Comparison of ENCODE assay signal across 22 cellular contexts in genomic region chr7:140618291-140618690, GRCh38. TPM values are rescaled to one million over a fixed set of nuclear protein-coding genes. Genes with fewer than 3 reads are reported as not detected.
DNase-seq lines count a peak whose midpoint lies in the region; ATAC-seq, FAIRE-seq and TF ChIP-seq lines count a peak whose summit lies in the region.
"Had no signal": no experiment of that assay in that cellular context is flagged by ENCODE, and none has a peak within 500 bp of the region (broad histone marks: within the 10 kb centered on the region; RNA-seq: fewer than 3 reads in every experiment).

No MANE protein-coding gene starts in this region.

- H3K27ac Mint-ChIP-seq in osteocyte (ENCODE audit: unreplicated experiment) (peak overlapping the region; percentile 44), immature natural killer cell (no peak overlapping the region)
- H3K27ac Mint-ChIP-seq: CD4-positive, CD25-positive, alpha-beta regulatory T cell; CD8-positive, alpha-beta memory T cell had no signal

- H3K4me2 ChIP-seq in A549 (no peak overlapping the region), MM.1S (ENCODE audit: low read depth, low read length) (peak overlapping the region; percentile 51)

- H3K9ac ChIP-seq in MM.1S (ENCODE audit: low read length): no peak overlapping the region
- H3K9ac ChIP-seq in duodenal mucosa (ENCODE audit: low read depth in 1 of 2, low read length in 2 of 2): no peak overlapping the region

- peaks cover 51% of the 10 kb centered on the region for H3K4me1 Mint-ChIP-seq in osteocyte (ENCODE audit: unreplicated experiment)
- no peaks in the 10 kb centered on the region for H3K4me1 Mint-ChIP-seq in immature natural killer cell
- H3K4me1 Mint-ChIP-seq: CD4-positive, CD25-positive, alpha-beta regulatory T cell; CD8-positive, alpha-beta memory T cell had no signal

- CTCF ChIA-PET in A549 (lab: Yijun Ruan, JAX): interaction anchor here (1.3 to 2.6 kb wide), 4 partner anchors 13 to 101 kb away, joined by 3 to 12 read pairs (median 7); no protein-coding TSS in a partner anchor

- DNase-seq in A549 (ENCODE audit: low read depth in 1 of 2, low spot score in 1 of 2): no peak
- DNase-seq in MM.1S: no peak
- DNase-seq in osteocyte (ENCODE audit: extremely low spot score, unreplicated experiment): no peak
- no peak for DNase-seq in immature natural killer cell
- DNase-seq in HAP-1 (ENCODE audit: low spot score in 2 of 2): no peak
- DNase-seq: 8988T; ACHN; BE2C; C1 segment of cervical spinal cord; CD4-positive, CD25-positive, alpha-beta regulatory T cell; CD8-positive, alpha-beta memory T cell; COR-L47; DMS 273 treated with DMSO at 0.1 percent for 48 hours; DMS53; DND-41; EL; HCEC 1CT had no signal

- no peak for TF ChIP-seq POLR2A in A549 (IDR thresholded peaks at IDR 0.05; ENCODE audit: low read length)

- H3K9me3 ChIP-seq in A549 (no peaks in the 10 kb centered on the region), MM.1S (replicated peaks; ENCODE audit: insufficient read depth, low read length) (no peaks in the 10 kb centered on the region), duodenal mucosa (ENCODE audit: control insufficient read depth in 1 of 2, low read length in 2 of 2) (no peaks in the 10 kb centered on the region), HAP-1 (no peaks in the 10 kb centered on the region)
- H3K9me3 ChIP-seq: BE2C had no signal

- H3K27me3 ChIP-seq in MM.1S (replicated peaks; ENCODE audit: insufficient read depth, low read length) (no peaks in the 10 kb centered on the region), duodenal mucosa (ENCODE audit: control insufficient read depth in 1 of 2, insufficient read depth in 2 of 2, low read length in 2 of 2) (no peaks in the 10 kb centered on the region), HAP-1 (ENCODE audit: low read depth) (no peaks in the 10 kb centered on the region)
- H3K27me3 ChIP-seq: BE2C had no signal

- H3K4me3 ChIP-seq in A549: no peak overlapping the region
- no peak overlapping the region for H3K4me3 ChIP-seq in MM.1S (ENCODE audit: low read length)
- H3K4me3 ChIP-seq in duodenal mucosa (ENCODE audit: low read depth in 1 of 2, low read length in 2 of 2): no peak overlapping the region
- no peak overlapping the region for H3K4me3 ChIP-seq in HAP-1
- H3K4me3 ChIP-seq: GM12878 had no signal

- no peaks in the 10 kb centered on the region for H3K9me2 ChIP-seq in MM.1S (replicated peaks; ENCODE audit: insufficient read depth, low read length)

- H3K9me3 Mint-ChIP-seq in osteocyte (ENCODE audit: unreplicated experiment) (no peaks in the 10 kb centered on the region), immature natural killer cell (no peaks in the 10 kb centered on the region)
- H3K9me3 Mint-ChIP-seq: CD4-positive, CD25-positive, alpha-beta regulatory T cell; CD8-positive, alpha-beta memory T cell had no signal

- H3K36me3 ChIP-seq in MM.1S (replicated peaks; ENCODE audit: insufficient read depth, low read length): no peaks in the 10 kb centered on the region
- H3K36me3 ChIP-seq in duodenal mucosa (ENCODE audit: control insufficient read depth in 1 of 2, insufficient read depth in 2 of 2, low read length in 2 of 2): no peaks in the 10 kb centered on the region
- H3K36me3 ChIP-seq in HAP-1 (replicated peaks): no peaks in the 10 kb centered on the region
- H3K36me3 ChIP-seq: BE2C had no signal

- 0 out of 2 replicates have a peak, but pooled peaks cover 9% of the 10 kb centered on the region for H3F3A ChIP-seq in MM.1S (ENCODE audit: insufficient read depth, low read length)

- H3K4me1 ChIP-seq in A549 (peaks cover 6% of the 10 kb centered on the region; the same call in 1 of the 3 replicates), MM.1S (ENCODE audit: low read length) (peaks cover 25% of the 10 kb centered on the region), duodenal mucosa (ENCODE audit: control insufficient read depth in 1 of 2, insufficient read depth in 2 of 2, low read length in 2 of 2) (no peaks in the 10 kb centered on the region), HAP-1 (peaks cover 30% of the 10 kb centered on the region)
- H3K4me1 ChIP-seq: BE2C had no signal

- TF ChIP-seq CTCF in A549 (IDR thresholded peaks at IDR 0.05) (no peak), MM.1S (IDR thresholded peaks at IDR 0.05; ENCODE audit: low read length) (no peak), osteocyte (IDR thresholded peaks at IDR 0.05) (no peak)

- no peak overlapping the region for H2AFZ ChIP-seq in MM.1S (ENCODE audit: low read length)

- ATAC-seq in A549: no peak
- ATAC-seq in HG02884 (IDR thresholded peaks at IDR 0.05; ENCODE audit: unreplicated experiment): no peak
- ATAC-seq: HepG2 had no signal

- no peak for TF ChIP-seq EP300 in A549 (IDR thresholded peaks at IDR 0.05)

- FAIRE-seq in A549 (lab: Jason Lieb, UNC): peak; percentile 49
- FAIRE-seq: GM12878, GM19239, HepG2 had no signal

- POLR2A ChIA-PET in A549 (lab: Yijun Ruan, JAX): interaction anchor here (0.6 kb wide), 1 partner anchor 270 kb away, joined by 3 read pairs; no protein-coding TSS in a partner anchor

- peaks cover 3% of the 10 kb centered on the region for H3K36me3 Mint-ChIP-seq in osteocyte (ENCODE audit: unreplicated experiment)
- H3K36me3 Mint-ChIP-seq in immature natural killer cell: no peaks in the 10 kb centered on the region
- H3K36me3 Mint-ChIP-seq: CD4-positive, CD25-positive, alpha-beta regulatory T cell; CD8-positive, alpha-beta memory T cell had no signal

- 89% methylated on average over 5 of the region's 5 CpGs for WGBS in A549 (ENCODE audit: missing lambda C conversion rate)

- H3K27ac ChIP-seq in A549 (no peak overlapping the region), MM.1S (ENCODE audit: low read length) (peak overlapping the region; percentile 49; the same call in 1 of the 2 replicates), duodenal mucosa (ENCODE audit: low read depth, low read length) (peak overlapping the region; percentile 32)

- TF ChIP-seq RAD21 in A549 (conservative IDR thresholded peaks at IDR 0.05 in 1 of 2, IDR thresholded peaks at IDR 0.05 in 1 of 2): no peak

- H3K4me3 Mint-ChIP-seq in osteocyte (ENCODE audit: unreplicated experiment) (no peak overlapping the region), immature natural killer cell (no peak overlapping the region)
- H3K4me3 Mint-ChIP-seq: CD4-positive, CD25-positive, alpha-beta regulatory T cell; CD8-positive, alpha-beta memory T cell had no signal

- no peaks in the 10 kb centered on the region for H3K79me2 ChIP-seq in MM.1S (ENCODE audit: low read length)

- H4K20me1 ChIP-seq in MM.1S (ENCODE audit: insufficient read depth, low read length): no peaks in the 10 kb centered on the region

- H3K27me3 Mint-ChIP-seq in osteocyte (ENCODE audit: unreplicated experiment) (no peaks in the 10 kb centered on the region), immature natural killer cell (ENCODE audit: low read depth in 3 of 3) (peaks cover 3 to 4% (median 3%) of the 10 kb centered on the region in 3 donors)
- H3K27me3 Mint-ChIP-seq: CD4-positive, CD25-positive, alpha-beta regulatory T cell had no signal

- in situ Hi-C loops in HAP-1 (cut with MboI; ENCODE audit: low sequenced_read_pairs): no loop called here

TF ChIP-seq in A549, 52 proteins besides CTCF, POLR2A, EP300 and RAD21:
- TF ChIP-seq NPAS2 (CRISPR knock-in tag; IDR thresholded peaks at IDR 0.05; ENCODE audit: borderline replicate concordance) (no peak), BHLHE40 (IDR thresholded peaks at IDR 0.05; ENCODE audit: low read depth, low read length) (no peak), MAFK (IDR thresholded peaks at IDR 0.05; ENCODE audit: partially characterized antibody) (no peak), CBX2 (IDR thresholded peaks at IDR 0.05; ENCODE audit: borderline replicate concordance, low read depth) (no peak), MAZ (IDR thresholded peaks at IDR 0.05; ENCODE audit: borderline replicate concordance, low read depth, low read length) (no peak), SMC3 (IDR thresholded peaks at IDR 0.05) (no peak), NR3C1 (IDR thresholded peaks at IDR 0.05) (no peak)
TF ChIP-seq in A549: peak in this region for 0.

RNA-seq across cellular contexts. Expression of gene DENND2A, which starts 22.3 kb away (rescaled TPM):
- polyA plus RNA-seq in A549 (2011; rRNA removed): 0.61 and 0.63 TPM in 2 replicates
- polyA plus RNA-seq in A549 (2012; cell fraction: cytosol; rRNA removed): 0.28 and 0.44 TPM in 2 replicates
- 0.66 and 0.70 TPM in 2 replicates for polyA plus RNA-seq in A549 (2012; cell fraction: nucleus; rRNA removed)
- polyA plus RNA-seq in A549 (2017; fragmentation: RNase III; extraction: RNeasy Plus Mini Kit Qiagen cat#74134 plus additional on column Dnase treatment): 0.37 to 0.54 TPM (median 0.38 TPM) in 3 replicates
- 2.6 TPM in 2 replicates for polyA minus RNA-seq in A549 (2011; rRNA and poly(A)+ RNA removed)
- total RNA-seq in osteocyte: 53.3 and 56.6 TPM in 2 replicates
- not detected for polyA plus RNA-seq in immature natural killer cell
- total RNA-seq: CD4-positive, CD25-positive, alpha-beta regulatory T cell; CD8-positive, alpha-beta memory T cell; GM12878; HepG2 had no signal
- polyA plus RNA-seq: CD4-positive, CD25-positive, alpha-beta regulatory T cell; CD8-positive, alpha-beta memory T cell; HepG2 had no signal

RNA-seq across cellular contexts. Expression of gene ADCK2, which starts 54.5 kb away (rescaled TPM):
- polyA plus RNA-seq in A549 (2011; rRNA removed): 13.1 and 14.7 TPM in 2 replicates
- 11.3 and 14.3 TPM in 2 replicates for polyA plus RNA-seq in A549 (2012; cell fraction: cytosol; rRNA removed)
- polyA plus RNA-seq in A549 (2012; cell fraction: nucleus; rRNA removed): 11.3 and 11.4 TPM in 2 replicates
- polyA plus RNA-seq in A549 (2017; fragmentation: RNase III; extraction: RNeasy Plus Mini Kit Qiagen cat#74134 plus additional on column Dnase treatment): 12.6 to 16.1 TPM (median 13.9 TPM) in 3 replicates
- 15.6 and 18.1 TPM in 2 replicates for polyA minus RNA-seq in A549 (2011; rRNA and poly(A)+ RNA removed)
- 25.7 and 26.1 TPM in 2 replicates for total RNA-seq in osteocyte
- 10 to 100 TPM; 27.8 to 37.1 (median 33.9) TPM for polyA plus RNA-seq in immature natural killer cell

Comparison
In these comparisons a context has a peak if more than half of its experiments do, and no peak if none do; other contexts are left out.
1. H3K27ac ChIP-seq: peak in MM.1S (single experiment) and duodenal mucosa (single experiment); none in A549 (0 of 2).